ENCODE assay signal across 8 cellular contexts in genomic region chr1:20426923-20427322, GRCh38. TPM values are rescaled to one million over a fixed set of nuclear protein-coding genes. Genes with fewer than 3 reads are reported as not detected.
DNase-seq lines count a peak whose midpoint lies in the region; ATAC-seq and TF ChIP-seq lines count a peak whose summit lies in the region.

No MANE protein-coding gene starts in this region.

- no peak for ATAC-seq in HG03432 (IDR thresholded peaks at IDR 0.05; ENCODE audit: unreplicated experiment)
- ATAC-seq in HG02759 (IDR thresholded peaks at IDR 0.05; ENCODE audit: unreplicated experiment) = no peak

- peaks cover 5% of the 10 kb centered on the region for H3K4me1 ChIP-seq in adipocyte (ENCODE audit: control insufficient read depth, insufficient read depth, low read length)

- no peak for TF ChIP-seq CTCF in AG09309 (IDR thresholded peaks at IDR 0.05; ENCODE audit: control insufficient read depth, insufficient read depth, low read depth, low read length, missing control alignments)

- no peaks in the 10 kb centered on the region for H3K36me3 ChIP-seq in adipocyte (ENCODE audit: control insufficient read depth, insufficient read depth, low read length, severe bottlenecking)

- H3K9ac ChIP-seq in adipocyte (ENCODE audit: low read length) = no peak overlapping the region

- DNase-seq in AG09309 (ENCODE audit: low read depth) (peak; percentile 65), HS-27A (ENCODE audit: low read depth) (peak; percentile 47), adipocyte (ENCODE audit: low read depth) (peak; percentile 51), iris pigment epithelial cell (ENCODE audit: low read depth) (peak; percentile 89), SK-N-DZ (ENCODE audit: low spot score) (no peak)
- no peak for DNase-seq in NK-92 treated with Interleukin-12 subunit alpha and Interleukin-12 subunit beta, amount 100 ng/mL, for 24 hours (lab: John Stamatoyannopoulos, UW)

- peaks cover 7% of the 10 kb centered on the region for H3K27me3 ChIP-seq in adipocyte (replicated peaks; ENCODE audit: control insufficient read depth, insufficient read depth, low read length)

- H3K4me3 ChIP-seq in AG09309 (ENCODE audit: control insufficient read depth, low read depth, low read length) (no peak overlapping the region), adipocyte (ENCODE audit: low read length) (no peak overlapping the region)

- H3K9me3 ChIP-seq in adipocyte (ENCODE audit: control insufficient read depth, low read length) = peaks cover 40% of the 10 kb centered on the region

RNA-seq across cellular contexts. Expression of gene CAMK2N1, which starts 59.1 kb away (rescaled TPM):
- 4.9 and 5.3 TPM in 2 replicates for polyA plus RNA-seq in SK-N-DZ (2014; cell fraction: cytosol; rRNA removed)
- polyA plus RNA-seq in SK-N-DZ (2014; cell fraction: nucleus; rRNA removed) = 1.3 and 3.1 TPM in 2 replicates

Comparison
In these comparisons a context has a peak if more than half of its experiments do, and no peak if none do; other contexts are left out.
1. DNase-seq: peak in AG09309 (single experiment), HS-27A (single experiment), adipocyte (single experiment) and iris pigment epithelial cell (single experiment); none in NK-92 treated with Interleukin-12 subunit alpha and Interleukin-12 subunit beta, amount 100 ng/mL, for 24 hours (single experiment) and SK-N-DZ (single experiment).